Comparison of ENCODE assay signal across 9 cellular contexts in the genomic region with DNA sequence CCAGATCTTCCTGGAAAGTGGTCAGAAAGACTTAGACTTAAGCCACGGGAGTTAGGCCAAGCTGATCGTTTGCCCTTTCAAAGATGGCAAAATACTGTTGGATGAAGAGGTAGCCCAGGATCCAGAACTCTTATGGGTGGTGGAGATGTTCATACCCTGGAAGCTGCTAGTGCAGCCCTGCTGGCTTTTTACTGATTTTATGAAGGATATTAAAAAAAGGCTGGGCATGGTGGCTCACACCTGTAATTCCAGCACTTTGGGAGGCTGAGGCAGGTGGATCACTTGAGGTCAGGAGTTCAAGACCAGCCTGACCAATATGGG. TPM values are rescaled to one million over a fixed set of nuclear protein-coding genes. Genes with fewer than 3 reads are reported as not detected.
DNase-seq lines count a peak whose midpoint lies in the region; ATAC-seq and TF ChIP-seq lines count a peak whose summit lies in the region.
"Not testable (repeated sequence)": the region's sequence is repeated elsewhere in the genome, so short reads cannot be mapped to it uniquely, and the experiment has no call there.
"Had no signal": no experiment of that assay in that cellular context is flagged by ENCODE, and none has a peak within 500 bp of the region (broad histone marks: within the 10 kb centered on the region; RNA-seq: fewer than 3 reads in every experiment).

No MANE protein-coding gene starts in this region.

- not testable (repeated sequence) for ATAC-seq in GM23338

- H3K27ac ChIP-seq in A673 (ENCODE audit: low read depth, low read length, poor library complexity, severe bottlenecking), result peak overlapping the region; percentile 85
- H3K27ac ChIP-seq in GM23338 (ENCODE audit: low read depth), result peak overlapping the region; percentile 60; the same call in 1 of the 2 replicates
- peak overlapping the region; percentile 84 for H3K27ac ChIP-seq in caudate nucleus (ENCODE audit: low read depth, low read length)
- H3K27ac ChIP-seq in skeletal muscle tissue (ENCODE audit: low read depth, low read length), result peak overlapping the region; percentile 85

- CTCF ChIA-PET in A673 (lab: Charles Lee), result interaction anchor here (1.2 kb wide), 1 partner anchor 101 kb away, joined by 5 read pairs; no protein-coding TSS in a partner anchor

- not testable (repeated sequence) for DNase-seq in A673 (ENCODE audit: low spot score); GM23338 (ENCODE audit: low spot score); caudate nucleus (lab: John Stamatoyannopoulos, UW); glutamatergic neuron
- peak; percentile 58 for DNase-seq in NCI-H2227 (lab: John Stamatoyannopoulos, UW; ENCODE audit: unreplicated experiment)
- DNase-seq in activated CD8-positive, alpha-beta memory T cell treated with anti-CD3 and anti-CD28 coated beads for 24 hours, result peak; percentile 73

- H3K4me3 Mint-ChIP-seq in GM23338, result peak overlapping the region; percentile 96
- H3K4me3 Mint-ChIP-seq in glutamatergic neuron (ENCODE audit: unreplicated experiment), result peak overlapping the region; percentile 98

- peak overlapping the region; percentile 96 for H3K4me3 ChIP-seq in A673 (ENCODE audit: low read depth, low read length, poor library complexity, severe bottlenecking)
- peak overlapping the region; percentile 80 for H3K4me3 ChIP-seq in GM23338
- H3K4me3 ChIP-seq in mucosa of stomach (ENCODE audit: low read length), result peak overlapping the region; percentile 81
- H3K4me3 ChIP-seq in skeletal muscle tissue (ENCODE audit: low read length in 3 of 3), result peak overlapping the region; percentile 98 to 100 (median 99)

- H3K9me2 ChIP-seq in GM23338 (ENCODE audit: insufficient read depth), result not testable (repeated sequence)

- not testable (repeated sequence) for H4K20me1 ChIP-seq in GM23338 (replicated peaks; ENCODE audit: insufficient read depth)

- H3K4me2 ChIP-seq in GM23338, result peak overlapping the region; percentile 77

- H3K9ac ChIP-seq in mucosa of stomach (ENCODE audit: low read length), result peak overlapping the region; percentile 88
- peak overlapping the region in 2 of 3 donors; percentile 69 to 80 for H3K9ac ChIP-seq in skeletal muscle tissue (ENCODE audit: low read depth in 1 of 3, low read length in 3 of 3)

- H3K79me2 ChIP-seq in GM23338 (replicated peaks; ENCODE audit: insufficient read depth), result peaks cover 38% of the 10 kb centered on the region

- peak overlapping the region; percentile 93 for H3K27ac Mint-ChIP-seq in GM23338
- H3K27ac Mint-ChIP-seq in glutamatergic neuron (ENCODE audit: unreplicated experiment), result peak overlapping the region; percentile 93

- H3F3A ChIP-seq in GM23338 (replicated peaks; ENCODE audit: low read depth), result not testable (repeated sequence)

- H3K9me3 ChIP-seq in A673 (ENCODE audit: low read depth, low read length, poor library complexity, severe bottlenecking); mucosa of stomach (ENCODE audit: control insufficient read depth, low read length); skeletal muscle tissue (ENCODE audit: control insufficient read depth in 3 of 3, low read length in 3 of 3): not testable (repeated sequence)

- not testable (repeated sequence) for H3K4me1 Mint-ChIP-seq in GM23338; glutamatergic neuron (ENCODE audit: low read depth, unreplicated experiment)

- not testable (repeated sequence) for H3K36me3 Mint-ChIP-seq in GM23338 (ENCODE audit: low read depth); glutamatergic neuron (ENCODE audit: unreplicated experiment)

- POLR2A ChIA-PET in A673 (lab: Charles Lee; ENCODE audit: low non-redundant PET), result interaction anchor here (0.6 kb wide), 1 partner anchor 133 kb away, joined by 15 read pairs; no protein-coding TSS in a partner anchor

- H3K9me3 Mint-ChIP-seq in GM23338; glutamatergic neuron (ENCODE audit: unreplicated experiment): not testable (repeated sequence)

- TSS peak; percentile 91 for BruUV-seq in A673 (replicated peaks; lab: Mats Ljungman, UMichigan)

- H3K27me3 Mint-ChIP-seq in GM23338 (ENCODE audit: insufficient read depth, low read depth, poor library complexity); glutamatergic neuron (ENCODE audit: unreplicated experiment): not testable (repeated sequence)

- intact Hi-C loops in A673 (cut with micrococcal nuclease; ENCODE audit: unreplicated experiment), result not testable (repeated sequence)

- H3K36me3 ChIP-seq in A673 (ENCODE audit: insufficient read depth, low read length, poor library complexity, severe bottlenecking); GM23338 (ENCODE audit: insufficient read depth); mucosa of stomach (ENCODE audit: control insufficient read depth, insufficient read depth, low read length); skeletal muscle tissue (ENCODE audit: control insufficient read depth in 3 of 3, insufficient read depth in 3 of 3, low read length in 3 of 3): not testable (repeated sequence)

- TF ChIP-seq CTCF in A673 (conservative IDR thresholded peaks at IDR 0.05; ENCODE audit: low read depth, low read length); GM23338 (conservative IDR thresholded peaks at IDR 0.05; ENCODE audit: low read depth in 2 of 2); glutamatergic neuron (IDR thresholded peaks at IDR 0.05; ENCODE audit: partially characterized antibody, unreplicated experiment): not testable (repeated sequence)

- H3K27me3 ChIP-seq in A673 (replicated peaks; ENCODE audit: insufficient read depth, low read depth, low read length, poor library complexity); GM23338 (ENCODE audit: insufficient read depth); mucosa of stomach (ENCODE audit: control insufficient read depth, insufficient read depth, low read length); skeletal muscle tissue (ENCODE audit: control insufficient read depth in 3 of 3, insufficient read depth in 3 of 3, low read length in 3 of 3): not testable (repeated sequence)

- peak overlapping the region; percentile 25; the same call in 1 of the 2 replicates for H2AFZ ChIP-seq in GM23338

- not testable (repeated sequence) for H3K4me1 ChIP-seq in A673 (ENCODE audit: insufficient read depth, low read length, poor library complexity, severe bottlenecking); GM23338 (ENCODE audit: insufficient read depth); mucosa of stomach (ENCODE audit: control insufficient read depth, insufficient read depth, low read length)
- peaks cover 9 to 15% (median 11%) of the 10 kb centered on the region in 3 donors for H3K4me1 ChIP-seq in skeletal muscle tissue (ENCODE audit: control insufficient read depth in 3 of 3, insufficient read depth in 3 of 3, low read length in 3 of 3)

RNA-seq across cellular contexts. Expression of a gene that starts 0.7 kb away (rescaled TPM):
- total RNA-seq in A673 (2021) (39.6 and 40.1 TPM in 2 replicates), glutamatergic neuron (ENCODE audit: unreplicated experiment) (35.3 TPM), skeletal muscle tissue (30.3 TPM)
- 18.5 and 21.7 TPM in 2 replicates for total RNA-seq in GM23338 (2014; rRNA removed; shearing (Covaris generic))
- polyA plus RNA-seq in GM23338 (2016; fragmentation: Nextera tagmentation; extraction: Ambion mirVana), result 75.7 and 77.7 TPM in 2 replicates

RNA-seq across cellular contexts. Expression of a gene that starts 24.1 kb away (rescaled TPM):
- total RNA-seq in A673 (2021), result 307 and 310 TPM in 2 replicates
- total RNA-seq in GM23338 (2014; rRNA removed; shearing (Covaris generic)), result 186 and 209 TPM in 2 replicates
- polyA plus RNA-seq in GM23338 (2016; fragmentation: Nextera tagmentation; extraction: Ambion mirVana), result 331 and 453 TPM in 2 replicates
- total RNA-seq in glutamatergic neuron (ENCODE audit: unreplicated experiment), result 88.7 TPM
- 136 TPM for total RNA-seq in skeletal muscle tissue

RNA-seq across cellular contexts. Expression of a gene that starts 43.8 kb away (rescaled TPM):
- total RNA-seq in A673 (2021) (0.09 TPM in 1 of 2 replicates, not detected in the other), glutamatergic neuron (ENCODE audit: unreplicated experiment) (not detected), skeletal muscle tissue (5.7 TPM)
- total RNA-seq in GM23338 (2014; rRNA removed; shearing (Covaris generic)), result 0.08 and 0.31 TPM in 2 replicates
- 0.09 and 0.18 TPM in 2 replicates for polyA plus RNA-seq in GM23338 (2016; fragmentation: Nextera tagmentation; extraction: Ambion mirVana)
- total RNA-seq: T-helper 2 cell treated with Interferon-gamma antibody and Interleukin-4, amounts not matched to agents 100 ng/mL and 5 ng/mL, for 36 hours had no signal
